1 cellular context compared by ENCODE assay signal in genomic region chr3:35946121-35946856, GRCh38.
TF ChIP-seq lines count a peak whose summit lies in the region.

No MANE protein-coding gene starts in this region.

TF ChIP-seq in GM23338, 12 proteins besides CTCF, POLR2A, EP300 and RAD21 (continued from another document):
- TF ChIP-seq ETS1 (IDR thresholded peaks at IDR 0.05) (no peak), EZH2 (IDR thresholded peaks at IDR 0.05; ENCODE audit: low read depth, unreplicated experiment) (no peak)
TF ChIP-seq in GM23338: peak in this region for 0.
